7 cellular contexts compared by ENCODE assay signal in genomic region chr3:12662593-12663310, GRCh38. TPM values are rescaled to one million over a fixed set of nuclear protein-coding genes. Genes with fewer than 3 reads are reported as not detected.
DNase-seq lines count a peak whose midpoint lies in the region; ATAC-seq and TF ChIP-seq lines count a peak whose summit lies in the region.

No MANE protein-coding gene starts in this region.

- peak overlapping the region; percentile 91 for H3K4me3 ChIP-seq in fibroblast of pulmonary artery (replicated peaks; ENCODE audit: low read depth, low read length)
- peak overlapping the region; percentile 92 to 99 for H3K4me3 ChIP-seq in tibial artery

- ATAC-seq in GM21528 (IDR thresholded peaks at IDR 0.05; ENCODE audit: low FRiP score, unreplicated experiment) (peak; percentile 15), GM18502 (IDR thresholded peaks at IDR 0.05; ENCODE audit: poor library complexity, unreplicated experiment) (no peak)
- peak; percentile 14 to 16 for ATAC-seq in activated T-cell treated with anti-CD3 and anti-CD28 coated beads, Interleukin-2, amount 50 U/mL, for 72 hours (replicated peaks in 1 of 2)

- H3K36me3 ChIP-seq in tibial artery = no peaks in the 10 kb centered on the region

- no peaks in the 10 kb centered on the region for H3K9me3 ChIP-seq in tibial artery

- H3K36me3 Mint-ChIP-seq in activated T-cell treated with anti-CD3 and anti-CD28 coated beads, Interleukin-2, amount 50 U/mL, for 72 hours (ENCODE audit: insufficient read depth in 2 of 2) = peaks cover 5 to 9% of the 10 kb centered on the region in 2 donors
- peaks cover 7% of the 10 kb centered on the region for H3K36me3 Mint-ChIP-seq in neural crest cell (ENCODE audit: low read depth)

- no peaks in the 10 kb centered on the region for H3K9me3 Mint-ChIP-seq in activated T-cell treated with anti-CD3 and anti-CD28 coated beads, Interleukin-2, amount 50 U/mL, for 72 hours
- peaks cover 2% of the 10 kb centered on the region for H3K9me3 Mint-ChIP-seq in neural crest cell

- peaks cover 0 to 48% (median 37%) of the 10 kb centered on the region in 4 donors for H3K4me1 ChIP-seq in tibial artery

- peak overlapping the region; percentile 89 to 90 for H3K4me3 Mint-ChIP-seq in activated T-cell treated with anti-CD3 and anti-CD28 coated beads, Interleukin-2, amount 50 U/mL, for 72 hours
- peak overlapping the region; percentile 100 for H3K4me3 Mint-ChIP-seq in neural crest cell

- TF ChIP-seq CTCF in fibroblast of pulmonary artery (IDR thresholded peaks at IDR 0.05; ENCODE audit: low read length, missing control alignments) = no peak
- no peak for TF ChIP-seq CTCF in neural crest cell (conservative IDR thresholded peaks at IDR 0.05)
- TF ChIP-seq CTCF in tibial artery (IDR thresholded peaks at IDR 0.05) = no peak

- H3K27me3 Mint-ChIP-seq in activated T-cell treated with anti-CD3 and anti-CD28 coated beads, Interleukin-2, amount 50 U/mL, for 72 hours (ENCODE audit: low read depth) = no peaks in the 10 kb centered on the region
- no peaks in the 10 kb centered on the region for H3K27me3 Mint-ChIP-seq in neural crest cell (ENCODE audit: low read depth)

- H3K27me3 ChIP-seq in tibial artery = no peaks in the 10 kb centered on the region

- H3K4me1 Mint-ChIP-seq in activated T-cell treated with anti-CD3 and anti-CD28 coated beads, Interleukin-2, amount 50 U/mL, for 72 hours (ENCODE audit: low read depth) = peaks cover 44% of the 10 kb centered on the region
- H3K4me1 Mint-ChIP-seq in neural crest cell = peaks cover 43% of the 10 kb centered on the region

- H3K27ac ChIP-seq in tibial artery = peak overlapping the region; percentile 99 to 100

- peak; percentile 15 for DNase-seq in NCI-H526 treated with DMSO at 0.1 percent for 48 hours (lab: John Stamatoyannopoulos, UW)
- peak; percentile 22 to 40 for DNase-seq in activated T-cell treated with anti-CD3 and anti-CD28 coated beads, Interleukin-2, amount 50 U/mL, for 72 hours
- DNase-seq in fibroblast of pulmonary artery (ENCODE audit: low read depth) = peak; percentile 33
- DNase-seq in neural crest cell (ENCODE audit: low read depth, low spot score) = peak; percentile 28
- peak in 1 of 2 donors; percentile 66 for DNase-seq in tibial artery

- intact Hi-C loops in tibial artery (cut with DNase I; ENCODE audit: low total_unique reads) = loop anchor here (1.0 kb wide), 1 partner anchor 32 kb away; no protein-coding TSS in a partner anchor

- peak overlapping the region; percentile 67 for H3K27ac Mint-ChIP-seq in activated T-cell treated with anti-CD3 and anti-CD28 coated beads, Interleukin-2, amount 50 U/mL, for 72 hours
- peak overlapping the region; percentile 96 for H3K27ac Mint-ChIP-seq in neural crest cell (ENCODE audit: unreplicated experiment)

RNA-seq across cellular contexts. Expression of gene RAF1, which starts 1.2 kb away (rescaled TPM):
- 10 to 100 TPM; 74.5 to 76.3 TPM for total RNA-seq in activated T-cell treated with anti-CD3 and anti-CD28 coated beads, Interleukin-2, amount 50 U/mL, for 72 hours
- total RNA-seq in neural crest cell = 123 and 124 TPM in 2 replicates
